ENCODE assay signal across 38 cellular contexts in the genomic region with DNA sequence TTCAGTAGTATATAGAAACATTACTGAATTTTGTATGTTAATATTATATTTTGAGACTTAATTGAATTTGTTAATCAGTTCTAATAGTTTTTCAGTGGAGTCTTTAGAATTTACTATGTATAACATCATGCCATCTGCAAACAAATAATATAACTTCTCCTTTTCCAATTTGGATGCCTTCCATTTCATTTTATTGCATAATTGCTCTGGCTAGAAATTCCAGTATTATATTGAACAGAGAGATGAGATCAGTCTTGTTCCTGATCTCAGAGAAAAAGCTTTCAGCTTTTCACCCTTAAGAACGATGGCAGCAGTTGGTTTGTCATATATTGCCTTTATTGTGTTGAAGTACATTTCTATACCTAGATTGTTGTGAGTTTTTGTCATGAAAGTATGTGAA. TPM values are rescaled to one million over a fixed set of nuclear protein-coding genes. Genes with fewer than 3 reads are reported as not detected.
"Had no signal": no experiment of that assay in that cellular context is flagged by ENCODE, and none has a peak within 500 bp of the region (broad histone marks: within the 10 kb centered on the region; RNA-seq: fewer than 3 reads in every experiment).

No MANE protein-coding gene starts in this region.

- H3K9ac ChIP-seq: SK-N-SH had no signal

- H3K4me1 ChIP-seq: adrenal gland, body of pancreas, Peyer's patch, SJSA1 had no signal

- H3K27me3 ChIP-seq: body of pancreas, Peyer's patch, SJSA1 had no signal

- H3K9me3 ChIP-seq: adrenal gland, body of pancreas, Peyer's patch, SJSA1, SK-N-SH had no signal

- DNase-seq: activated CD4-positive, alpha-beta T cell treated with anti-CD3 and anti-CD28 coated beads, Interleukin-2, amount 10 ng/mL, durations not matched to agents 24 days and 14 days; activated CD4-positive, alpha-beta T cell treated with anti-CD3 and anti-CD28 coated beads, Interleukin-2, amount 50 U/mL, for 4 hours; activated CD8-positive, alpha-beta T cell treated with anti-CD3 and anti-CD28 coated beads for 36 hours; activated effector memory CD4-positive, alpha-beta T cell treated with anti-CD3 and anti-CD28 coated beads, Interleukin-2, amount 50 U/mL, for 16 hours; activated naive CD4-positive, alpha-beta T cell; activated naive CD8-positive, alpha-beta T cell treated with anti-CD3 and anti-CD28 coated beads, Interleukin-2, amount 10 ng/mL, durations not matched to agents 7 days and 5 days; activated T-cell treated with anti-CD3 and anti-CD28 coated beads, Interleukin-2, amount 50 U/mL, for 1 hour; activated T-cell treated with anti-CD3 and anti-CD28 coated beads, Interleukin-2, amount 50 U/mL, for 72 hours; adrenal gland; body of pancreas; caudate nucleus; cerebellar nuclear complex; Kasumi-1; KG1; MM.1S; MV-4-11; NCI-H1092; NCI-H1417 treated with DMSO at 0.1 percent for 48 hours; NCI-H1694; NCI-H1930; NCI-H2081 treated with DMSO at 0.1 percent for 48 hours; NCI-H226; NCI-H524 treated with DMSO at 0.1 percent for 48 hours; NCI-H748 treated with DMSO at 0.1 percent for 48 hours; NK-92 treated with Interleukin-12 subunit alpha and Interleukin-12 subunit beta, amount 100 ng/mL, for 24 hours; PC-3; Peyer's patch; RPMI8226; SHP77 treated with DMSO at 0.1 percent for 48 hours; SK-N-SH; T-cell; T-helper 17 cell had no signal

- H3K36me3 ChIP-seq: adrenal gland, Peyer's patch, SJSA1 had no signal

- H3K4me2 ChIP-seq: SK-N-SH had no signal

- H3K4me3 ChIP-seq: adrenal gland, body of pancreas, Peyer's patch, SJSA1 had no signal

- H3K9me2 ChIP-seq: SK-N-SH had no signal

- H3K27ac ChIP-seq: adrenal gland, body of pancreas, Peyer's patch, SJSA1 had no signal

- ATAC-seq: activated CD8-positive, alpha-beta T cell treated with anti-CD3 and anti-CD28 coated beads for 36 hours; activated T-cell treated with anti-CD3 and anti-CD28 coated beads, Interleukin-2, amount 50 U/mL, for 72 hours; activated T-helper 17 cell treated with anti-CD3 and anti-CD28 coated beads, Interleukin-2, amount 50 U/mL, for 72 hours; body of pancreas; PC-3; T-cell; T-helper 17 cell had no signal

RNA-seq across cellular contexts. Expression of a gene that starts 40.4 kb away (rescaled TPM):
- total RNA-seq: activated CD4-positive, alpha-beta T cell treated with anti-CD3 and anti-CD28 coated beads, Interleukin-2, amount 10 ng/mL, durations not matched to agents 24 days and 14 days; activated CD8-positive, alpha-beta memory T cell treated with anti-CD3 and anti-CD28 coated beads for 36 hours; activated CD8-positive, alpha-beta T cell treated with anti-CD3 and anti-CD28 coated beads for 36 hours; activated naive CD8-positive, alpha-beta T cell treated with anti-CD3 and anti-CD28 coated beads, Interleukin-2, amount 10 ng/mL, durations not matched to agents 7 days and 5 days; activated T-cell treated with anti-CD3 and anti-CD28 coated beads, Interleukin-2, amount 50 U/mL, for 72 hours; activated T-helper 17 cell treated with anti-CD3 and anti-CD28 coated beads, Interleukin-2, amount 50 U/mL, for 72 hours; adrenal gland; astrocyte; body of pancreas; bronchial epithelial cell; NCI-H460; PC-3; Peyer's patch; T-cell; T-helper 17 cell had no signal
- polyA plus RNA-seq: adrenal gland, SK-N-SH had no signal

RNA-seq across cellular contexts. Expression of a gene that starts 49.0 kb away (rescaled TPM):
- total RNA-seq: activated CD4-positive, alpha-beta T cell treated with anti-CD3 and anti-CD28 coated beads, Interleukin-2, amount 10 ng/mL, durations not matched to agents 24 days and 14 days; activated CD8-positive, alpha-beta memory T cell treated with anti-CD3 and anti-CD28 coated beads for 36 hours; activated CD8-positive, alpha-beta T cell treated with anti-CD3 and anti-CD28 coated beads for 36 hours; activated naive CD8-positive, alpha-beta T cell treated with anti-CD3 and anti-CD28 coated beads, Interleukin-2, amount 10 ng/mL, durations not matched to agents 7 days and 5 days; activated T-cell treated with anti-CD3 and anti-CD28 coated beads, Interleukin-2, amount 50 U/mL, for 72 hours; activated T-helper 17 cell treated with anti-CD3 and anti-CD28 coated beads, Interleukin-2, amount 50 U/mL, for 72 hours; adrenal gland; astrocyte; body of pancreas; bronchial epithelial cell; NCI-H460; PC-3; Peyer's patch; SJSA1; T-cell; T-helper 17 cell had no signal
- polyA plus RNA-seq: adrenal gland, SK-N-SH had no signal
